ENCODE assay signal across 8 cellular contexts in genomic region chr9:129237195-129237611, GRCh38. TPM values are rescaled to one million over a fixed set of nuclear protein-coding genes. Genes with fewer than 3 reads are reported as not detected.
DNase-seq lines count a peak whose midpoint lies in the region; ATAC-seq and TF ChIP-seq lines count a peak whose summit lies in the region.

No MANE protein-coding gene starts in this region.

- POLR2A ChIA-PET in GM10248 (lab: Yijun Ruan, JAX): no interaction called here

- H4K20me1 ChIP-seq in hepatocyte (ENCODE audit: insufficient read depth, poor library complexity, severe bottlenecking): no peaks in the 10 kb centered on the region

- ATAC-seq in natural killer cell: peak in 1 of 3 donors; percentile 49
- no peak for ATAC-seq in natural killer cell treated with Interleukin-12 subunit alpha and Interleukin-12 subunit beta and Interleukin-15 and Interleukin-18, amount 100 ng/mL, for 72 hours
- ATAC-seq in HG03378 (IDR thresholded peaks at IDR 0.05; ENCODE audit: unreplicated experiment): no peak
- no peak for ATAC-seq in GM21526 (IDR thresholded peaks at IDR 0.05; ENCODE audit: low FRiP score, unreplicated experiment)

- no peaks in the 10 kb centered on the region for H3K79me2 ChIP-seq in hepatocyte

- no peak overlapping the region for H3K27ac Mint-ChIP-seq in natural killer cell
- no peak overlapping the region for H3K27ac Mint-ChIP-seq in natural killer cell treated with Interleukin-12 subunit alpha and Interleukin-12 subunit beta and Interleukin-15 and Interleukin-18, amount 100 ng/mL, for 72 hours

- TF ChIP-seq CTCF in natural killer cell (IDR thresholded peaks at IDR 0.05) (no peak), hepatocyte (IDR thresholded peaks at IDR 0.05; ENCODE audit: poor library complexity) (no peak), GM10248 (IDR thresholded peaks at IDR 0.05; ENCODE audit: control extremely low read depth, extremely low read depth, low read depth, missing control alignments) (no peak)

- no peaks in the 10 kb centered on the region for H3K9me2 ChIP-seq in hepatocyte (replicated peaks; ENCODE audit: insufficient read depth)

- H3K4me2 ChIP-seq in hepatocyte: peak overlapping the region; percentile 60

- no peak for DNase-seq in natural killer cell
- DNase-seq in natural killer cell treated with Interleukin-12 subunit alpha and Interleukin-12 subunit beta and Interleukin-15 and Interleukin-18, amount 100 ng/mL, for 72 hours (ENCODE audit: low spot score): no peak
- peak; percentile 35 for DNase-seq in activated T-cell treated with anti-CD3 and anti-CD28 coated beads for 1 hour (ENCODE audit: low read depth)
- peak; percentile 49 for DNase-seq in hepatocyte (ENCODE audit: low spot score)
- peak; percentile 38 to 51 for DNase-seq in stimulated activated CD8-positive, alpha-beta memory T cell treated with anti-CD3 and anti-CD28 coated beads, Interleukin-15, amount 100 ng/mL, for 4 hours (ENCODE audit: low read depth in 2 of 2)
- DNase-seq in GM10248 (ENCODE audit: extremely low spot score): no peak

- peak overlapping the region; percentile 21 for H3K4me3 Mint-ChIP-seq in natural killer cell
- no peak overlapping the region for H3K4me3 Mint-ChIP-seq in natural killer cell treated with Interleukin-12 subunit alpha and Interleukin-12 subunit beta and Interleukin-15 and Interleukin-18, amount 100 ng/mL, for 72 hours

- peaks cover 11 to 48% of the 10 kb centered on the region in 2 donors for H3K4me1 Mint-ChIP-seq in natural killer cell
- H3K4me1 Mint-ChIP-seq in natural killer cell treated with Interleukin-12 subunit alpha and Interleukin-12 subunit beta and Interleukin-15 and Interleukin-18, amount 100 ng/mL, for 72 hours (ENCODE audit: low read depth in 2 of 2): peaks cover 19 to 26% of the 10 kb centered on the region in 2 donors

- H3K9me3 Mint-ChIP-seq in natural killer cell: peaks cover 4 to 8% of the 10 kb centered on the region in 2 donors
- peaks cover 12% of the 10 kb centered on the region for H3K9me3 Mint-ChIP-seq in natural killer cell treated with Interleukin-12 subunit alpha and Interleukin-12 subunit beta and Interleukin-15 and Interleukin-18, amount 100 ng/mL, for 72 hours

- 25% methylated on average over 13 of the region's 13 CpGs for WGBS in hepatocyte (ENCODE audit: low lambda C conversion rate, missing lambda C conversion rate)

- intact Hi-C loops in natural killer cell (cut with micrococcal nuclease): no loop called here

- H3K36me3 ChIP-seq in hepatocyte (replicated peaks; ENCODE audit: insufficient read depth, low read depth): no peaks in the 10 kb centered on the region

- H3K27me3 Mint-ChIP-seq in natural killer cell (ENCODE audit: low read depth in 2 of 2): no peaks in the 10 kb centered on the region
- no peaks in the 10 kb centered on the region for H3K27me3 Mint-ChIP-seq in natural killer cell treated with Interleukin-12 subunit alpha and Interleukin-12 subunit beta and Interleukin-15 and Interleukin-18, amount 100 ng/mL, for 72 hours

- no peak overlapping the region for H3K4me3 ChIP-seq in hepatocyte

- H3K4me1 ChIP-seq in hepatocyte (ENCODE audit: insufficient read depth): peaks cover 3% of the 10 kb centered on the region

- H3K36me3 Mint-ChIP-seq in natural killer cell: no peaks in the 10 kb centered on the region
- H3K36me3 Mint-ChIP-seq in natural killer cell treated with Interleukin-12 subunit alpha and Interleukin-12 subunit beta and Interleukin-15 and Interleukin-18, amount 100 ng/mL, for 72 hours: no peaks in the 10 kb centered on the region

- no peak overlapping the region for H3K27ac ChIP-seq in hepatocyte

- H3K27me3 ChIP-seq in hepatocyte: no peaks in the 10 kb centered on the region

- no peak overlapping the region for H2AFZ ChIP-seq in hepatocyte

- CTCF ChIA-PET in GM10248 (lab: Yijun Ruan, JAX): no interaction called here

- no peaks in the 10 kb centered on the region for H3K9me3 ChIP-seq in hepatocyte (ENCODE audit: low read depth)

RNA-seq across cellular contexts. Expression of gene IER5L, which starts 59.1 kb away (rescaled TPM):
- total RNA-seq in natural killer cell (1 to 10 TPM; 1.4 to 3.9 (median 2.8) TPM), hepatocyte (34.5 and 38.0 TPM in 2 replicates)
- total RNA-seq in natural killer cell treated with Interleukin-12 subunit alpha and Interleukin-12 subunit beta and Interleukin-15 and Interleukin-18, amount 100 ng/mL, for 72 hours: 1 to 10 TPM in 1 of 2 donors, under 1 TPM in 1; 0.64 to 1.8 TPM
- 39.7 and 46.5 TPM in 2 replicates for polyA plus RNA-seq in hepatocyte

Comparison
In these comparisons a context has a peak if more than half of its experiments do, and no peak if none do; other contexts are left out.
1. DNase-seq: peak in activated T-cell treated with anti-CD3 and anti-CD28 coated beads for 1 hour (single experiment), hepatocyte (single experiment) and stimulated activated CD8-positive, alpha-beta memory T cell treated with anti-CD3 and anti-CD28 coated beads, Interleukin-15, amount 100 ng/mL, for 4 hours (2 of 2); none in natural killer cell (single experiment), natural killer cell treated with Interleukin-12 subunit alpha and Interleukin-12 subunit beta and Interleukin-15 and Interleukin-18, amount 100 ng/mL, for 72 hours (single experiment) and GM10248 (single experiment).